ENCODE assay signal across 9 cellular contexts in genomic region chr18:46334200-46334553, GRCh38.
DNase-seq lines count a peak whose midpoint lies in the region; ATAC-seq, FAIRE-seq and TF ChIP-seq lines count a peak whose summit lies in the region.
"Had no signal": no experiment of that assay in that cellular context is flagged by ENCODE, and none has a peak within 500 bp of the region (broad histone marks: within the 10 kb centered on the region; RNA-seq: fewer than 3 reads in every experiment).

No MANE protein-coding gene starts in this region.

- H3K4me1 ChIP-seq in ACC112 (ENCODE audit: control insufficient read depth, insufficient read depth, low read length, unreplicated experiment) (no peaks in the 10 kb centered on the region), HUES48 (ENCODE audit: control insufficient read depth, insufficient read depth, low read length) (peaks cover 34% of the 10 kb centered on the region)

- peak overlapping the region; percentile 98 for H3K4me3 Mint-ChIP-seq in natural killer cell

- intact Hi-C loops in natural killer cell (cut with micrococcal nuclease), result loop anchor here (10.0 kb wide), 2 partner anchors 649 to 1591 kb away; no protein-coding TSS in a partner anchor

- H3K36me3 ChIP-seq in ACC112 (ENCODE audit: insufficient read depth, low read length) (no peaks in the 10 kb centered on the region), HUES48 (ENCODE audit: control insufficient read depth, insufficient read depth, low read length) (no peaks in the 10 kb centered on the region)
- H3K36me3 ChIP-seq: neutrophil had no signal

- TF ChIP-seq CTCF in coronary artery (IDR thresholded peaks at IDR 0.05) (no peak), natural killer cell (IDR thresholded peaks at IDR 0.05) (no peak)

- DNase-seq in coronary artery (ENCODE audit: low spot score), result no peak
- DNase-seq in natural killer cell, result peak; percentile 30
- no peak for DNase-seq in activated effector memory CD4-positive, alpha-beta T cell treated with anti-CD3 and anti-CD28 coated beads, Interleukin-2, amount 50 U/mL, for 16 hours
- DNase-seq in RCC 7860 (ENCODE audit: low spot score), result no peak
- DNase-seq in activated CD8-positive, alpha-beta memory T cell treated with anti-CD3 and anti-CD28 coated beads for 24 hours, result no peak
- DNase-seq in CD1c-positive myeloid dendritic cell (ENCODE audit: extremely low spot score), result no peak

- peak overlapping the region; percentile 53 for H2AFZ ChIP-seq in ACC112 (ENCODE audit: low read length, unreplicated experiment)

- no peak overlapping the region for H3K27ac ChIP-seq in ACC112 (ENCODE audit: low read depth, low read length)
- H3K27ac ChIP-seq in HUES48 (ENCODE audit: low read depth, low read length), result no peak overlapping the region
- no peak overlapping the region for H3K27ac ChIP-seq in coronary artery
- H3K27ac ChIP-seq: neutrophil had no signal

- peaks cover 65% of the 10 kb centered on the region in 2 donors for H3K4me1 Mint-ChIP-seq in natural killer cell

- no peaks in the 10 kb centered on the region for H3K9me3 Mint-ChIP-seq in natural killer cell

- no peaks in the 10 kb centered on the region for H3K9me3 ChIP-seq in HUES48 (ENCODE audit: control insufficient read depth, insufficient read depth, low read length)
- H3K9me3 ChIP-seq: neutrophil had no signal

- H3K9ac ChIP-seq in HUES48 (ENCODE audit: low read depth, low read length), result no peak overlapping the region

- H3K27me3 ChIP-seq in ACC112 (ENCODE audit: insufficient read depth, low read length), result peaks cover 78% of the 10 kb centered on the region
- H3K27me3 ChIP-seq in HUES48 (ENCODE audit: control insufficient read depth, insufficient read depth, low read length), result peaks cover 35% of the 10 kb centered on the region

- FAIRE-seq in RCC 7860 (lab: Jason Lieb, UNC), result no peak

- peak; percentile 7 to 28 (median 24) for ATAC-seq in natural killer cell

- H3K27ac Mint-ChIP-seq in natural killer cell, result peak overlapping the region; percentile 90 to 95

- peak overlapping the region; percentile 72 for H3K4me3 ChIP-seq in ACC112 (ENCODE audit: low read depth, low read length)
- peak overlapping the region; percentile 70 for H3K4me3 ChIP-seq in HUES48 (ENCODE audit: low read depth, low read length)
- H3K4me3 ChIP-seq in coronary artery, result peak overlapping the region; percentile 73

- no peaks in the 10 kb centered on the region for H3K36me3 Mint-ChIP-seq in natural killer cell

- no peaks in the 10 kb centered on the region for H3K27me3 Mint-ChIP-seq in natural killer cell (ENCODE audit: low read depth in 2 of 2)

- H3K79me2 ChIP-seq in ACC112 (ENCODE audit: control insufficient read depth, insufficient read depth, low read length, unreplicated experiment), result no peaks in the 10 kb centered on the region
